In the genomic region with DNA sequence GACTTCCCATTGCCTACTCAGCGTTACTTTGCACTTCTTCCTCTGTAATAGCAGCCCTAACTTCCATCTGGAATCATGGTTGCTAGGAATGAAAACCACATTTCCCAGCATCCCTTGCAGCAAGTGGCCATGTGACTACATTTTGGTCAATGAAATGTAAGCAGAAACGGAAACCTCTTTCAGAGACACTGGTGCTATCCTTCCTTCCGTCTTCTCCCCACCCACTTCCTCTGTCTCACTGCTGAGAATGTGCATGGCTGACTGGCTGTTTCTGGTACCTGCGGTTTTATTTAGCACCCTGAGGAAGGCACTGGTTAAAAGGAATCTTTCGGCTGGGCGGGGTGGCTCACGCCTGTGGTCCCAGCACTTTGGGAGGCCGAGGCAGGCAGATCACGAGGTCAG, we compare ENCODE assay signal across 8 cellular contexts.
DNase-seq lines count a peak whose midpoint lies in the region; ATAC-seq lines count a peak whose summit lies in the region.

No MANE protein-coding gene starts in this region.

- H3K27ac ChIP-seq in BLaER1 treated with 17β-estradiol and CSF1 and Interleukin-3, amounts not matched to agents 10 nM and 100 nM: peak overlapping the region in 10 of 11 experiments; percentile 26 to 71 (median 56); a peak in 19 of 22 replicates

- DNase-seq in NCI-H69 (lab: John Stamatoyannopoulos, UW) (peak; percentile 39), hepatic stellate cell (ENCODE audit: low spot score) (peak; percentile 25), AG08396 (ENCODE audit: low spot score) (no peak), G401 (ENCODE audit: low spot score) (no peak)
- DNase-seq in activated CD8-positive, alpha-beta memory T cell treated with anti-CD3 and anti-CD28 coated beads for 1 hour (ENCODE audit: extremely low read depth in 1 of 2, low read depth in 1 of 2): peak; percentile 41 to 55
- DNase-seq in stimulated activated CD8-positive, alpha-beta memory T cell treated with anti-CD3 and anti-CD28 coated beads, Interleukin-7, amount 100 ng/mL, for 48 hours (ENCODE audit: extremely low read depth in 1 of 2, low read depth in 1 of 2): peak; percentile 57 to 80

- peak overlapping the region in 6 of 10 experiments; percentile 32 to 56 (median 42); a peak in 10 of 20 replicates for H3K4me3 ChIP-seq in BLaER1 treated with 17β-estradiol and CSF1 and Interleukin-3, amounts not matched to agents 10 nM and 100 nM

- peak overlapping the region in 4 of 11 experiments; percentile 23 to 55 (median 40); a peak in 4 of 22 replicates for H3K9ac ChIP-seq in BLaER1 treated with 17β-estradiol and CSF1 and Interleukin-3, amounts not matched to agents 10 nM and 100 nM

- peak overlapping the region; percentile 21 to 59 (median 40); a peak in 21 of 22 replicates for H3K4me2 ChIP-seq in BLaER1 treated with 17β-estradiol and CSF1 and Interleukin-3, amounts not matched to agents 10 nM and 100 nM

- in situ Hi-C loops in G401 (cut with HindIII; ENCODE audit: low sequenced_read_pairs): no loop called here

- peaks cover 0 to 9% (median 6%) of the 10 kb centered on the region in 11 experiments; a peak in 10 of 22 replicates for H3K9me3 ChIP-seq in BLaER1 treated with 17β-estradiol and CSF1 and Interleukin-3, amounts not matched to agents 10 nM and 100 nM (replicated peaks in 1 of 11)

- H3K36me3 ChIP-seq in BLaER1 treated with 17β-estradiol and CSF1 and Interleukin-3, amounts not matched to agents 10 nM and 100 nM: no peaks in the 10 kb centered on the region

- H3K27me3 ChIP-seq in BLaER1 treated with 17β-estradiol and CSF1 and Interleukin-3, amounts not matched to agents 10 nM and 100 nM: no peaks in the 10 kb centered on the region

- no peaks in the 10 kb centered on the region for H4K20me1 ChIP-seq in BLaER1 treated with 17β-estradiol and CSF1 and Interleukin-3, amounts not matched to agents 10 nM and 100 nM

- ATAC-seq in GM21576 (IDR thresholded peaks at IDR 0.05; ENCODE audit: unreplicated experiment): peak; percentile 85

- peaks cover 24 to 37% (median 33%) of the 10 kb centered on the region in 10 experiments for H3K4me1 ChIP-seq in BLaER1 treated with 17β-estradiol and CSF1 and Interleukin-3, amounts not matched to agents 10 nM and 100 nM

Comparison
In these comparisons a context has a peak if more than half of its experiments do, and no peak if none do; other contexts are left out.
1. DNase-seq: peak in NCI-H69 (single experiment), activated CD8-positive, alpha-beta memory T cell treated with anti-CD3 and anti-CD28 coated beads for 1 hour (2 of 2), hepatic stellate cell (single experiment) and stimulated activated CD8-positive, alpha-beta memory T cell treated with anti-CD3 and anti-CD28 coated beads, Interleukin-7, amount 100 ng/mL, for 48 hours (2 of 2); none in AG08396 (single experiment) and G401 (single experiment).